In the genomic region with DNA sequence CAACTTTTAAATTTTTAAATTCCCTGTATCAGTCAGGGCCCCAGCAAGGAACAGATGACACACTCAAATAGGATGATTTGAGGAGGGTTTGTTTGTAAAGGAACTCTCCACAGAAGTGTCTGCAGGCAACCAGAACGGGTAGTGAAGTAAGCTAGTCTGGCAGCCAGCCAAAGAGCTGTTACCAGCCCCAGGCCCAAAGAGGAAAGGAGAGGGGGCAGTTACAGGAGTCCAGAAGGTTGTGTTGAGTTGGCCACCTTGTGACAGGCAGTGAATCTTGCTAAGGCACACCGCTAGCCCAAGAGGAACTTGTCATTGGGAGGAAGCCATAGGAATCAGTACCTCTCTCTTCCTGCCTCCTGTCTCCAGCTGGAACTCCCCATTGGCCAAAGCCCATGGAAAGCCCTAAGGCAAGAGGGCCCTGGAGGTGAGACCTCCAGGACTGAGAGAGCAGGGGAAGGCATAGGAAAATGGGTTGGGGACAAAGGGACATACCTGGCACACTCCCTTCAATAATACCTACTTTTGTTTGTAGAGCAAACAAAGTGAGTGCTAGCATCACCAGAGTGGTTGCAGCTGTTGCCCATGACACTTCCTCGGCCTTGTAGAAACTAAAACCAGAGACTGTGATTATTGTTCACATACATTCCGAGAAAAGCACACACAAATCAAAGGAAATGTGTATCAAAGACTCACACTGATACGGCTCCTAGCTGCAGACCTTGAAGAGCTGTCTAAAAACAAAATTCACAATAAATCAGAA, we compare ENCODE assay signal across 14 cellular contexts. TPM values are rescaled to one million over a fixed set of nuclear protein-coding genes. Genes with fewer than 3 reads are reported as not detected.
DNase-seq lines count a peak whose midpoint lies in the region; ATAC-seq and TF ChIP-seq lines count a peak whose summit lies in the region.
"Had no signal": no experiment of that assay in that cellular context is flagged by ENCODE, and none has a peak within 500 bp of the region (broad histone marks: within the 10 kb centered on the region; RNA-seq: fewer than 3 reads in every experiment).

No MANE protein-coding gene starts in this region.

- no peaks in the 10 kb centered on the region for H3K27me3 ChIP-seq in GM23338 (ENCODE audit: insufficient read depth)
- no peaks in the 10 kb centered on the region for H3K27me3 ChIP-seq in testis
- H3K27me3 ChIP-seq: foreskin keratinocyte, Peyer's patch had no signal

- no peaks in the 10 kb centered on the region for H3K9me3 ChIP-seq in mesodermal cell (ENCODE audit: control insufficient read depth, low read length)
- no peaks in the 10 kb centered on the region for H3K9me3 ChIP-seq in testis
- H3K9me3 ChIP-seq: Peyer's patch had no signal

- DNase-seq in GM23338 (ENCODE audit: low spot score) (no peak), NCI-H187 (lab: John Stamatoyannopoulos, UW) (peak; percentile 74 to 84), RPMI8226 (peak; percentile 54), testis (no peak), natural killer cell (no peak)
- no peak for DNase-seq in activated CD8-positive, alpha-beta memory T cell treated with anti-CD3 and anti-CD28 coated beads, Interleukin-2, amount 10 ng/mL, durations not matched to agents 7 days and 5 days
- DNase-seq: activated CD4-positive, alpha-beta T cell treated with anti-CD3 and anti-CD28 coated beads for 1 hour; Peyer's patch; posterior cingulate gyrus had no signal

- TF ChIP-seq CTCF in GM23338 (conservative IDR thresholded peaks at IDR 0.05; ENCODE audit: low read depth in 2 of 2) (no peak), testis (IDR thresholded peaks at IDR 0.05) (no peak), natural killer cell (IDR thresholded peaks at IDR 0.05) (no peak)

- H3K27ac Mint-ChIP-seq in GM23338 (no peak overlapping the region), natural killer cell (no peak overlapping the region)
- no peak overlapping the region for H3K27ac Mint-ChIP-seq in activated CD8-positive, alpha-beta memory T cell treated with anti-CD3 and anti-CD28 coated beads, Interleukin-2, amount 10 ng/mL, durations not matched to agents 7 days and 5 days

- H3K27ac ChIP-seq in GM23338 (ENCODE audit: low read depth) (no peak overlapping the region), mesodermal cell (ENCODE audit: low read depth, low read length, severe bottlenecking) (peak overlapping the region; percentile 32), testis (no peak overlapping the region)
- H3K27ac ChIP-seq: foreskin keratinocyte, Peyer's patch had no signal

- H3K36me3 ChIP-seq in GM23338 (ENCODE audit: insufficient read depth) (no peaks in the 10 kb centered on the region), mesodermal cell (ENCODE audit: control insufficient read depth, insufficient read depth, low read length) (no peaks in the 10 kb centered on the region), testis (ENCODE audit: low read depth, missing control alignments) (no peaks in the 10 kb centered on the region)
- H3K36me3 ChIP-seq: Peyer's patch had no signal

- H3K4me1 ChIP-seq in GM23338 (ENCODE audit: insufficient read depth) (peaks cover 6% of the 10 kb centered on the region), mesodermal cell (ENCODE audit: control insufficient read depth, insufficient read depth, low read length, poor library complexity, severe bottlenecking) (no peaks in the 10 kb centered on the region), testis (no peaks in the 10 kb centered on the region)
- H3K4me1 ChIP-seq: foreskin keratinocyte, Peyer's patch had no signal

- H4K20me1 ChIP-seq in GM23338 (replicated peaks; ENCODE audit: insufficient read depth): no peaks in the 10 kb centered on the region

- H3K9me2 ChIP-seq in GM23338 (ENCODE audit: insufficient read depth): no peaks in the 10 kb centered on the region

- H3K36me3 Mint-ChIP-seq in GM23338 (ENCODE audit: low read depth) (no peaks in the 10 kb centered on the region), natural killer cell (no peaks in the 10 kb centered on the region)
- no peaks in the 10 kb centered on the region for H3K36me3 Mint-ChIP-seq in activated CD8-positive, alpha-beta memory T cell treated with anti-CD3 and anti-CD28 coated beads, Interleukin-2, amount 10 ng/mL, durations not matched to agents 7 days and 5 days

- TF ChIP-seq POLR2A in testis (IDR thresholded peaks at IDR 0.05): no peak

- H3K4me3 ChIP-seq in GM23338: no peak overlapping the region
- H3K4me3 ChIP-seq in mesodermal cell (ENCODE audit: extremely low read depth, insufficient read depth, low read length, poor library complexity, severe bottlenecking): no peak overlapping the region
- no peak overlapping the region for H3K4me3 ChIP-seq in testis
- H3K4me3 ChIP-seq: Peyer's patch had no signal

- no peaks in the 10 kb centered on the region for H3F3A ChIP-seq in GM23338 (replicated peaks; ENCODE audit: low read depth)

- H2AFZ ChIP-seq in GM23338: peak overlapping the region; percentile 72

- ATAC-seq in GM23338 (no peak), HG02884 (IDR thresholded peaks at IDR 0.05; ENCODE audit: unreplicated experiment) (no peak), natural killer cell (no peak)
- no peak for ATAC-seq in activated CD8-positive, alpha-beta memory T cell treated with anti-CD3 and anti-CD28 coated beads, Interleukin-2, amount 10 ng/mL, durations not matched to agents 7 days and 5 days
- ATAC-seq: foreskin keratinocyte had no signal

- peaks cover 9% of the 10 kb centered on the region for H3K27me3 Mint-ChIP-seq in GM23338 (ENCODE audit: insufficient read depth, low read depth, poor library complexity)
- peaks cover 9% of the 10 kb centered on the region for H3K27me3 Mint-ChIP-seq in activated CD8-positive, alpha-beta memory T cell treated with anti-CD3 and anti-CD28 coated beads, Interleukin-2, amount 10 ng/mL, durations not matched to agents 7 days and 5 days
- H3K27me3 Mint-ChIP-seq in natural killer cell (ENCODE audit: low read depth in 2 of 2): peaks cover 7 to 9% of the 10 kb centered on the region in 2 donors

- H3K79me2 ChIP-seq in GM23338 (replicated peaks; ENCODE audit: insufficient read depth): no peaks in the 10 kb centered on the region

- WGBS in mesodermal cell (ENCODE audit: insufficient coverage in 2 of 2), 2 experiments: 96 to 100% methylated on average over 1 to 4 of the region's 5 CpGs
- WGBS in testis, 2 donors: 62 to 63% methylated on average over 5 of the region's 5 CpGs

- H3K4me3 Mint-ChIP-seq in GM23338 (no peak overlapping the region), natural killer cell (no peak overlapping the region)
- H3K4me3 Mint-ChIP-seq in activated CD8-positive, alpha-beta memory T cell treated with anti-CD3 and anti-CD28 coated beads, Interleukin-2, amount 10 ng/mL, durations not matched to agents 7 days and 5 days: no peak overlapping the region

- intact Hi-C loops in testis (cut with DNase I; ENCODE audit: low total_unique reads) (no loop called here), natural killer cell (cut with micrococcal nuclease) (no loop called here)

- CTCF ChIA-PET in activated CD8-positive, alpha-beta memory T cell treated with anti-CD3 and anti-CD28 coated beads, Interleukin-2, amount 10 ng/mL, durations not matched to agents 7 days and 5 days (lab: Charles Lee): interaction anchor here (2.6 to 11.9 kb wide), 2 partner anchors 9 to 25 kb away, joined by 13 to 109 read pairs; partner anchors contain the start of gene GATAD1

- no peak overlapping the region for H3K4me2 ChIP-seq in GM23338

- H3K4me1 Mint-ChIP-seq in GM23338 (peaks cover 16% of the 10 kb centered on the region), natural killer cell (peaks cover 6 to 9% of the 10 kb centered on the region in 2 donors)
- H3K4me1 Mint-ChIP-seq in activated CD8-positive, alpha-beta memory T cell treated with anti-CD3 and anti-CD28 coated beads, Interleukin-2, amount 10 ng/mL, durations not matched to agents 7 days and 5 days: peaks cover 32% of the 10 kb centered on the region

- H3K9me3 Mint-ChIP-seq in GM23338 (no peaks in the 10 kb centered on the region), natural killer cell (no peaks in the 10 kb centered on the region)
- H3K9me3 Mint-ChIP-seq in activated CD8-positive, alpha-beta memory T cell treated with anti-CD3 and anti-CD28 coated beads, Interleukin-2, amount 10 ng/mL, durations not matched to agents 7 days and 5 days (ENCODE audit: low read depth): no peaks in the 10 kb centered on the region

TF ChIP-seq in GM23338, 12 proteins besides CTCF, POLR2A, EP300 and RAD21 (continues in another document):
- TF ChIP-seq ZNF331 (CRISPR knock-in tag; IDR thresholded peaks at IDR 0.05; ENCODE audit: low read depth) (no peak), CREB1 (CRISPR knock-in tag; IDR thresholded peaks at IDR 0.05; ENCODE audit: low read depth) (no peak)

RNA-seq across cellular contexts. Expression of gene GATAD1, which starts 25.4 kb away (rescaled TPM):
- total RNA-seq in GM23338 (2014; rRNA removed; shearing (Covaris generic)): 27.9 and 30.8 TPM in 2 replicates
- 15.1 and 15.4 TPM in 2 replicates for polyA plus RNA-seq in GM23338 (2016; fragmentation: Nextera tagmentation; extraction: Ambion mirVana)
- 35.2 TPM for polyA plus RNA-seq in mesodermal cell (2013, experiment 1 of 2)
- polyA plus RNA-seq in mesodermal cell (2013, experiment 2 of 2): 36.1 TPM
- total RNA-seq in testis: 10 to 100 TPM; 65.5 to 71.7 TPM
- 22.7 TPM for polyA plus RNA-seq in testis (ENCODE audit: insufficient read depth, low read depth, low replicate concordance)
- total RNA-seq in activated CD8-positive, alpha-beta memory T cell treated with anti-CD3 and anti-CD28 coated beads, Interleukin-2, amount 10 ng/mL, durations not matched to agents 7 days and 5 days: 10 to 100 TPM; 18.3 to 21.0 TPM
- 10 to 100 TPM; 32.5 to 43.3 (median 35.0) TPM for total RNA-seq in natural killer cell

RNA-seq across cellular contexts. Expression of gene ERVW-1, which starts 55.9 kb away (rescaled TPM):
- total RNA-seq in GM23338 (2014; rRNA removed; shearing (Covaris generic)): 0.07 TPM in 1 of 2 replicates, not detected in the other
- polyA plus RNA-seq in GM23338 (2016; fragmentation: Nextera tagmentation; extraction: Ambion mirVana): not detected in 2 replicates
- not detected for polyA plus RNA-seq in mesodermal cell (2013, experiment 1 of 2)
- not detected for polyA plus RNA-seq in mesodermal cell (2013, experiment 2 of 2)
- total RNA-seq in testis: 10 to 100 TPM in 1 of 2 donors, 1 to 10 TPM in 1; 7.5 to 16.5 TPM
- polyA plus RNA-seq in testis (ENCODE audit: insufficient read depth, low read depth, low replicate concordance): 17.5 TPM
- not detected for total RNA-seq in activated CD8-positive, alpha-beta memory T cell treated with anti-CD3 and anti-CD28 coated beads, Interleukin-2, amount 10 ng/mL, durations not matched to agents 7 days and 5 days
- total RNA-seq in natural killer cell: not detected
- total RNA-seq: foreskin keratinocyte, liver, Peyer's patch, temporal lobe had no signal
- polyA plus RNA-seq: foreskin keratinocyte had no signal

Comparison
In these comparisons a context has a peak if more than half of its experiments do, and no peak if none do; other contexts are left out.
1. DNase-seq: peak in NCI-H187 (2 of 2) and RPMI8226 (single experiment); none in GM23338 (single experiment), testis (single experiment), activated CD8-positive, alpha-beta memory T cell treated with anti-CD3 and anti-CD28 coated beads, Interleukin-2, amount 10 ng/mL, durations not matched to agents 7 days and 5 days (single experiment) and natural killer cell (single experiment).